In the genomic region with DNA sequence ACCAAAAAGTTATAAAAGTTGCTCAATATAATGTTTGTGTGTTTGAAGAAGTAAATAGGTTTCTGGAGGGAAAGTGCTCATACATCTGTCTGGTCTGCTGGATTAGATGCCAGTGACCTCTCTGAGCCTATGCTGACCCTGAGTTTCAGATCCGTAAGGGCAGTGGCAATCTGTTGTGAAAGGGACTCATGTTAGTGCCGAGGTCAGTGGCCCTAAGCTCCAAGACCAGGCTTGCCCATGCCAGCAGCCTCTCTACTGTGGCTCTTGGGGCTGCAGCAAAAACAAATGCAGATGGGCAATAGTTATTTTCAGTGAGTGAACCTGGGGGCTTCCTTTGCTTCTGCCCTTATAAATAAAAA, we compare ENCODE assay signal across 20 cellular contexts. TPM values are rescaled to one million over a fixed set of nuclear protein-coding genes. Genes with fewer than 3 reads are reported as not detected.
DNase-seq lines count a peak whose midpoint lies in the region; ATAC-seq and TF ChIP-seq lines count a peak whose summit lies in the region.
"Had no signal": no experiment of that assay in that cellular context is flagged by ENCODE, and none has a peak within 500 bp of the region (broad histone marks: within the 10 kb centered on the region; RNA-seq: fewer than 3 reads in every experiment).

No MANE protein-coding gene starts in this region.

- H3K9me3 Mint-ChIP-seq in Calu3 (ENCODE audit: low read depth, unreplicated experiment) (peaks cover 5% of the 10 kb centered on the region), GM23338 (peaks cover 41% of the 10 kb centered on the region)
- peaks cover 27% of the 10 kb centered on the region for H3K9me3 Mint-ChIP-seq in dendritic cell treated with granulocyte-macrophage colony-stimulating factor and Interleukin-4, amounts not matched to agents 40 ng/mL and 50 ng/mL, for 4 days
- H3K9me3 Mint-ChIP-seq in stimulated activated naive B cell treated with anti-CD40 and anti-IgM and Interleukin-4, amounts not matched to agents 10 μg/mL and 1 μg/mL and 100 μg/mL, for 72 hours, result peaks cover 12 to 16% of the 10 kb centered on the region in 2 donors

- H3K36me3 ChIP-seq in lower lobe of right lung (no peaks in the 10 kb centered on the region), GM23338 (ENCODE audit: insufficient read depth) (no peaks in the 10 kb centered on the region), psoas muscle (ENCODE audit: insufficient read depth in 1 of 2, low read depth in 1 of 2) (no peaks in the 10 kb centered on the region)

- DNase-seq in Calu3, result no peak
- DNase-seq in lower lobe of right lung, result no peak
- DNase-seq in stimulated activated naive B cell treated with anti-CD40 and anti-IgM and Interleukin-4, amounts not matched to agents 10 μg/mL and 1 μg/mL and 100 μg/mL, for 72 hours, result no peak
- no peak for DNase-seq in GM23338 (ENCODE audit: low spot score)
- DNase-seq in medulla oblongata (ENCODE audit: extremely low spot score), result no peak
- DNase-seq in psoas muscle, result no peak
- DNase-seq: ACHN, EL, IMR-90, NCI-H1048, NCI-H1436 treated with DMSO at 0.1 percent for 48 hours, NCI-H345, SHP77 had no signal

- 40 to 63% (median 48%) methylated on average over 2 of the region's 2 CpGs for WGBS in psoas muscle, 3 donors

- H3K27ac ChIP-seq in lower lobe of right lung (peak overlapping the region; percentile 9), GM23338 (ENCODE audit: low read depth) (no peak overlapping the region), psoas muscle (no peak overlapping the region)
- H3K27ac ChIP-seq: SK-N-MC had no signal

- CTCF ChIA-PET in Calu3 (lab: Charles Lee), result interaction anchor here (1.0 to 2.4 kb wide), 4 partner anchors 12 to 125 kb away, joined by 3 to 72 read pairs (median 6); no protein-coding TSS in a partner anchor

- no peaks in the 10 kb centered on the region for H3K9me3 ChIP-seq in lower lobe of right lung
- H3K9me3 ChIP-seq in psoas muscle, result no peaks in the 10 kb centered on the region

- intact Hi-C loops in Calu3 (cut with micrococcal nuclease; ENCODE audit: unreplicated experiment) (loop anchor here (5.0 kb wide), 1 partner anchor 125 kb away; no protein-coding TSS in a partner anchor), lower lobe of right lung (cut with DNase I) (no loop called here), psoas muscle (cut with DNase I) (no loop called here)
- intact Hi-C loops in dendritic cell treated with granulocyte-macrophage colony-stimulating factor and Interleukin-4, amounts not matched to agents 40 ng/mL and 50 ng/mL, for 4 days (cut with micrococcal nuclease), result loop anchor here (5.0 kb wide), 1 partner anchor 80 kb away; no protein-coding TSS in a partner anchor

- peak overlapping the region; percentile 33 for H3K27ac Mint-ChIP-seq in Calu3 (ENCODE audit: unreplicated experiment)
- peak overlapping the region; percentile 87 for H3K27ac Mint-ChIP-seq in dendritic cell treated with granulocyte-macrophage colony-stimulating factor and Interleukin-4, amounts not matched to agents 40 ng/mL and 50 ng/mL, for 4 days
- H3K27ac Mint-ChIP-seq in stimulated activated naive B cell treated with anti-CD40 and anti-IgM and Interleukin-4, amounts not matched to agents 10 μg/mL and 1 μg/mL and 100 μg/mL, for 72 hours, result peak overlapping the region; percentile 2
- H3K27ac Mint-ChIP-seq in GM23338, result no peak overlapping the region
- H3K27ac Mint-ChIP-seq: CD4-positive, CD25-positive, alpha-beta regulatory T cell; H9 had no signal

- H3K79me2 ChIP-seq in GM23338 (replicated peaks; ENCODE audit: insufficient read depth), result no peaks in the 10 kb centered on the region

- no peak overlapping the region for H3K4me2 ChIP-seq in GM23338

- H3K4me3 Mint-ChIP-seq in Calu3 (ENCODE audit: low read depth, unreplicated experiment) (no peak overlapping the region), GM23338 (no peak overlapping the region)
- no peak overlapping the region for H3K4me3 Mint-ChIP-seq in dendritic cell treated with granulocyte-macrophage colony-stimulating factor and Interleukin-4, amounts not matched to agents 40 ng/mL and 50 ng/mL, for 4 days
- peak overlapping the region in 1 of 2 donors; percentile 40 for H3K4me3 Mint-ChIP-seq in stimulated activated naive B cell treated with anti-CD40 and anti-IgM and Interleukin-4, amounts not matched to agents 10 μg/mL and 1 μg/mL and 100 μg/mL, for 72 hours
- H3K4me3 Mint-ChIP-seq: CD4-positive, CD25-positive, alpha-beta regulatory T cell; H9 had no signal

- BruUV-seq in Calu3 (replicated peaks; lab: Mats Ljungman, UMichigan), result no TSS peak

- ATAC-seq in lower lobe of right lung (peak; percentile 21 to 65), GM23338 (no peak), psoas muscle (no peak)
- ATAC-seq in stimulated activated naive B cell treated with anti-CD40 and anti-IgM and Interleukin-4, amounts not matched to agents 10 μg/mL and 1 μg/mL and 100 μg/mL, for 72 hours (replicated peaks), result no peak

- H3K4me3 ChIP-seq in lower lobe of right lung (no peak overlapping the region), GM23338 (no peak overlapping the region), psoas muscle (no peak overlapping the region)
- H3K4me3 ChIP-seq: GM12878, SK-N-MC had no signal

- no peaks in the 10 kb centered on the region for H4K20me1 ChIP-seq in GM23338 (replicated peaks; ENCODE audit: insufficient read depth)

- H3K36me3 Mint-ChIP-seq in Calu3 (ENCODE audit: insufficient read depth, unreplicated experiment), result no peaks in the 10 kb centered on the region
- peaks cover 16% of the 10 kb centered on the region for H3K36me3 Mint-ChIP-seq in dendritic cell treated with granulocyte-macrophage colony-stimulating factor and Interleukin-4, amounts not matched to agents 40 ng/mL and 50 ng/mL, for 4 days (ENCODE audit: low read depth)
- H3K36me3 Mint-ChIP-seq in stimulated activated naive B cell treated with anti-CD40 and anti-IgM and Interleukin-4, amounts not matched to agents 10 μg/mL and 1 μg/mL and 100 μg/mL, for 72 hours, result peaks cover 14 to 16% of the 10 kb centered on the region in 2 donors
- peaks cover 13% of the 10 kb centered on the region for H3K36me3 Mint-ChIP-seq in GM23338 (ENCODE audit: low read depth)
- H3K36me3 Mint-ChIP-seq: CD4-positive, CD25-positive, alpha-beta regulatory T cell had no signal

- H3K27me3 ChIP-seq in lower lobe of right lung (ENCODE audit: low read depth) (no peaks in the 10 kb centered on the region), GM23338 (ENCODE audit: insufficient read depth) (no peaks in the 10 kb centered on the region), psoas muscle (ENCODE audit: insufficient read depth in 3 of 3, low read length in 2 of 3) (no peaks in the 10 kb centered on the region)

- TF ChIP-seq CTCF in Calu3 (IDR thresholded peaks at IDR 0.05; ENCODE audit: unreplicated experiment) (no peak), lower lobe of right lung (IDR thresholded peaks at IDR 0.05) (no peak), GM23338 (conservative IDR thresholded peaks at IDR 0.05; ENCODE audit: low read depth in 2 of 2) (no peak), psoas muscle (IDR thresholded peaks at IDR 0.05) (no peak)

- peaks cover 20% of the 10 kb centered on the region for H3K4me1 ChIP-seq in lower lobe of right lung
- H3K4me1 ChIP-seq in GM23338 (ENCODE audit: insufficient read depth), result no peaks in the 10 kb centered on the region
- H3K4me1 ChIP-seq in psoas muscle, result no peaks in the 10 kb centered on the region

- H3K4me1 Mint-ChIP-seq in Calu3 (ENCODE audit: low read depth, unreplicated experiment) (peaks cover 12% of the 10 kb centered on the region), GM23338 (no peaks in the 10 kb centered on the region)
- peaks cover 64% of the 10 kb centered on the region for H3K4me1 Mint-ChIP-seq in dendritic cell treated with granulocyte-macrophage colony-stimulating factor and Interleukin-4, amounts not matched to agents 40 ng/mL and 50 ng/mL, for 4 days (ENCODE audit: low read depth)
- H3K4me1 Mint-ChIP-seq in stimulated activated naive B cell treated with anti-CD40 and anti-IgM and Interleukin-4, amounts not matched to agents 10 μg/mL and 1 μg/mL and 100 μg/mL, for 72 hours, result peaks cover 20 to 26% of the 10 kb centered on the region in 2 donors
- H3K4me1 Mint-ChIP-seq: CD4-positive, CD25-positive, alpha-beta regulatory T cell; H9 had no signal

- H3F3A ChIP-seq in GM23338 (replicated peaks; ENCODE audit: low read depth), result no peaks in the 10 kb centered on the region

- no peaks in the 10 kb centered on the region for H3K27me3 Mint-ChIP-seq in Calu3 (ENCODE audit: unreplicated experiment)
- H3K27me3 Mint-ChIP-seq in dendritic cell treated with granulocyte-macrophage colony-stimulating factor and Interleukin-4, amounts not matched to agents 40 ng/mL and 50 ng/mL, for 4 days, result no peaks in the 10 kb centered on the region
- peaks cover 6 to 10% of the 10 kb centered on the region in 2 donors for H3K27me3 Mint-ChIP-seq in stimulated activated naive B cell treated with anti-CD40 and anti-IgM and Interleukin-4, amounts not matched to agents 10 μg/mL and 1 μg/mL and 100 μg/mL, for 72 hours
- no peaks in the 10 kb centered on the region for H3K27me3 Mint-ChIP-seq in GM23338 (ENCODE audit: insufficient read depth, low read depth, poor library complexity)

- no peak overlapping the region for H2AFZ ChIP-seq in GM23338

- H3K9me2 ChIP-seq in GM23338 (ENCODE audit: insufficient read depth), result no peaks in the 10 kb centered on the region; the same call in 1 of the 2 replicates

TF ChIP-seq in GM23338, 12 proteins besides CTCF, POLR2A, EP300 and RAD21 (continues in another document):
- TF ChIP-seq, protein P1, sequence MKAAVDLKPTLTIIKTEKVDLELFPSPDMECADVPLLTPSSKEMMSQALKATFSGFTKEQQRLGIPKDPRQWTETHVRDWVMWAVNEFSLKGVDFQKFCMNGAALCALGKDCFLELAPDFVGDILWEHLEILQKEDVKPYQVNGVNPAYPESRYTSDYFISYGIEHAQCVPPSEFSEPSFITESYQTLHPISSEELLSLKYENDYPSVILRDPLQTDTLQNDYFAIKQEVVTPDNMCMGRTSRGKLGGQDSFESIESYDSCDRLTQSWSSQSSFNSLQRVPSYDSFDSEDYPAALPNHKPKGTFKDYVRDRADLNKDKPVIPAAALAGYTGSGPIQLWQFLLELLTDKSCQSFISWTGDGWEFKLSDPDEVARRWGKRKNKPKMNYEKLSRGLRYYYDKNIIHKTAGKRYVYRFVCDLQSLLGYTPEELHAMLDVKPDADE (IDR thresholded peaks at IDR 0.05), result no peak
- no peak for TF ChIP-seq EZH2phosphoT487 (IDR thresholded peaks at IDR 0.05; ENCODE audit: unreplicated experiment)
- no peak for TF ChIP-seq NANOG (IDR thresholded peaks at IDR 0.05; ENCODE audit: borderline replicate concordance)
- no peak for TF ChIP-seq EZH2 (IDR thresholded peaks at IDR 0.05; ENCODE audit: low read depth, unreplicated experiment)

RNA-seq across cellular contexts. Expression of a gene that starts 9.2 kb away (rescaled TPM):
- total RNA-seq in Calu3 (2022) (not detected in 2 replicates), lower lobe of right lung (2.7 TPM), psoas muscle (1 to 10 TPM in 1 of 4 donors, under 1 TPM in 3; 0.47 to 1.6 (median 0.71) TPM)
- total RNA-seq in GM23338 (2014; rRNA removed; shearing (Covaris generic)), result not detected in 2 replicates
- polyA plus RNA-seq in GM23338 (2016; fragmentation: Nextera tagmentation; extraction: Ambion mirVana) (not detected in 2 replicates), psoas muscle (under 1 TPM; 0.05 to 0.33 (median 0.23) TPM)
- total RNA-seq: IMR-90, MCF 10A had no signal
- polyA plus RNA-seq: CD4-positive, CD25-positive, alpha-beta regulatory T cell; IMR-90 had no signal

RNA-seq across cellular contexts. Expression of a gene that starts 28.3 kb away (rescaled TPM):
- total RNA-seq in Calu3 (2022), result not detected in 2 replicates
- 89.5 TPM for total RNA-seq in lower lobe of right lung
- not detected in 2 replicates for total RNA-seq in GM23338 (2014; rRNA removed; shearing (Covaris generic))
- not detected in 2 replicates for polyA plus RNA-seq in GM23338 (2016; fragmentation: Nextera tagmentation; extraction: Ambion mirVana)
- 1 to 10 TPM; 6.7 to 9.4 (median 8.3) TPM for total RNA-seq in psoas muscle
- 1 to 10 TPM; 2.4 to 6.0 (median 2.4) TPM for polyA plus RNA-seq in psoas muscle
- total RNA-seq: CD4-positive, CD25-positive, alpha-beta regulatory T cell; H9; HT-29; IMR-90; MCF 10A had no signal
- polyA plus RNA-seq: CD4-positive, CD25-positive, alpha-beta regulatory T cell; IMR-90 had no signal

Comparison
In these comparisons a context has a peak if more than half of its experiments do, and no peak if none do; other contexts are left out.
1. ATAC-seq: peak in lower lobe of right lung (2 of 2); none in stimulated activated naive B cell treated with anti-CD40 and anti-IgM and Interleukin-4, amounts not matched to agents 10 μg/mL and 1 μg/mL and 100 μg/mL, for 72 hours (0 of 2), GM23338 (single experiment) and psoas muscle (0 of 4).
2. intact Hi-C loops: an anchor here in Calu3 (5.0 kb wide) and dendritic cell treated with granulocyte-macrophage colony-stimulating factor and Interleukin-4, amounts not matched to agents 40 ng/mL and 50 ng/mL, for 4 days (5.0 kb wide); none called in lower lobe of right lung and psoas muscle.